14 cellular contexts compared by ENCODE assay signal in the genomic region with DNA sequence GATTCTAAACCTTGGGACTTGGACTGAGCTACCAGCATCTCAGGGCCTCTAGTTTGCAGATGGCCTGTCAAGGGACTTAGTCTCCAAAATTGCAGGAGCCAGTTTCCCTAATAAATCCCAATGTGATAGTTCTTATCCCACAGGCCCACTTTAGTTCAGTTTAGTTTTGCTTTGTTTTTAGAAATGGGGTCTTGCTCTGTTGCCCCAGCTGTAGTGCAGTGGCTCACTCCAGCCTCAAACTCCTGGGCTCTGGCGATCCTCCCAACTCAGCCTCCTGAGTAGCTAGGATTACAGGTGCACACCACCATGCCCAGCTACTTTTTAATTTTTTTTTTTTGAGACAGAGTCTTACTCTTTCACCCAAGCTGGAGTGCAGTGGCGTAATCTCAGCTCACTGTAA.
"Had no signal": no experiment of that assay in that cellular context is flagged by ENCODE, and none has a peak within 500 bp of the region (broad histone marks: within the 10 kb centered on the region; RNA-seq: fewer than 3 reads in every experiment).

No MANE protein-coding gene starts in this region.

- DNase-seq: activated B cell treated with CpG ODN at 0.5 μM for 24 hours; activated CD4-positive, alpha-beta T cell treated with anti-CD3 and anti-CD28 coated beads for 48 hours; activated CD8-positive, alpha-beta memory T cell treated with anti-CD3 and anti-CD28 coated beads, Interleukin-2, amount 50 U/mL, for 4 hours; activated effector memory CD4-positive, alpha-beta T cell treated with anti-CD3 and anti-CD28 coated beads, Interleukin-2, amount 50 U/mL, for 16 hours; activated T-cell treated with anti-CD3 and anti-CD28 coated beads, Interleukin-2, amount 50 U/mL, for 72 hours; body of pancreas; caudate nucleus; dorsolateral prefrontal cortex; foreskin fibroblast; naive B cell; stimulated activated CD4-positive, alpha-beta T cell treated with anti-CD3 and anti-CD28 coated beads, Interleukin-2, amount 100 ng/mL, for 24 hours; stimulated activated naive CD4-positive, alpha-beta T cell treated with Interleukin-2 at 50 U/mL for 16 hours; thyroid gland had no signal

- H3K9me3 Mint-ChIP-seq: activated B cell treated with CpG ODN at 0.5 μM for 24 hours; activated T-cell treated with anti-CD3 and anti-CD28 coated beads, Interleukin-2, amount 50 U/mL, for 72 hours; memory B cell; naive B cell had no signal

- H3K27ac Mint-ChIP-seq: activated B cell treated with CpG ODN at 0.5 μM for 24 hours; activated T-cell treated with anti-CD3 and anti-CD28 coated beads, Interleukin-2, amount 50 U/mL, for 72 hours; memory B cell had no signal

- H3K36me3 Mint-ChIP-seq: memory B cell, naive B cell had no signal

- H3K27me3 Mint-ChIP-seq: activated B cell treated with CpG ODN at 0.5 μM for 24 hours, memory B cell, naive B cell had no signal

- H3K4me3 Mint-ChIP-seq: activated T-cell treated with anti-CD3 and anti-CD28 coated beads, Interleukin-2, amount 50 U/mL, for 72 hours; memory B cell had no signal

- ATAC-seq: activated T-cell treated with anti-CD3 and anti-CD28 coated beads, Interleukin-2, amount 50 U/mL, for 72 hours; body of pancreas had no signal
